9 cellular contexts compared by ENCODE assay signal in genomic region chr6:132937466-132937906, GRCh38.
A peak's percentile ranks its signal among the peaks of the same experiment; 100 is the strongest.
DNase-seq lines count a peak whose midpoint lies in the region; ATAC-seq and TF ChIP-seq lines count a peak whose summit lies in the region.
"Had no signal": no experiment of that assay in that cellular context is flagged by ENCODE, and none has a peak within 500 bp of the region (broad histone marks: within the 10 kb centered on the region; RNA-seq: fewer than 3 reads in every experiment).

No MANE protein-coding gene starts in this region.

- H3K4me3 Mint-ChIP-seq in activated naive CD4-positive, alpha-beta T cell treated with anti-CD3 and anti-CD28 coated beads, Interleukin-2, amount 10 ng/mL, durations not matched to agents 7 days and 5 days, result no peak overlapping the region
- no peak overlapping the region for H3K4me3 Mint-ChIP-seq in CD4-positive, alpha-beta memory T cell
- H3K4me3 Mint-ChIP-seq: activated naive CD8-positive, alpha-beta T cell had no signal

- no peaks in the 10 kb centered on the region for H3K36me3 Mint-ChIP-seq in activated naive CD4-positive, alpha-beta T cell treated with anti-CD3 and anti-CD28 coated beads, Interleukin-2, amount 10 ng/mL, durations not matched to agents 7 days and 5 days
- H3K36me3 Mint-ChIP-seq in CD4-positive, alpha-beta memory T cell, result no peaks in the 10 kb centered on the region
- H3K36me3 Mint-ChIP-seq: activated naive CD8-positive, alpha-beta T cell had no signal

- no peak for TF ChIP-seq EP300 in transverse colon (IDR thresholded peaks at IDR 0.05; ENCODE audit: low read depth)

- no peaks in the 10 kb centered on the region for H3K4me1 Mint-ChIP-seq in activated naive CD4-positive, alpha-beta T cell treated with anti-CD3 and anti-CD28 coated beads, Interleukin-2, amount 10 ng/mL, durations not matched to agents 7 days and 5 days
- peaks cover 0 to 3% (median under 1%) of the 10 kb centered on the region in 4 donors for H3K4me1 Mint-ChIP-seq in CD4-positive, alpha-beta memory T cell

- ATAC-seq in heart right ventricle (peak in 1 of 8 donors; percentile 33), GM21360 (IDR thresholded peaks at IDR 0.05; ENCODE audit: unreplicated experiment) (no peak)

- peaks cover 0 to 3% (median 0%) of the 10 kb centered on the region in 7 donors for H3K27me3 ChIP-seq in heart right ventricle
- H3K27me3 ChIP-seq in transverse colon, result no peaks in the 10 kb centered on the region
- no peaks in the 10 kb centered on the region for H3K27me3 ChIP-seq in CD4-positive, alpha-beta memory T cell (ENCODE audit: insufficient read depth, low read length)

- H3K9me3 ChIP-seq in heart right ventricle (no peaks in the 10 kb centered on the region), transverse colon (no peaks in the 10 kb centered on the region)
- H3K9me3 ChIP-seq in CD4-positive, alpha-beta memory T cell (ENCODE audit: control insufficient read depth in 1 of 2, low read length in 2 of 2), result no peaks in the 10 kb centered on the region

- POLR2A ChIA-PET in CD4-positive, alpha-beta memory T cell (lab: Charles Lee; ENCODE audit: partially characterized antibody), result no interaction called here

- no peak overlapping the region for H3K27ac Mint-ChIP-seq in activated naive CD4-positive, alpha-beta T cell treated with anti-CD3 and anti-CD28 coated beads, Interleukin-2, amount 10 ng/mL, durations not matched to agents 7 days and 5 days
- no peak overlapping the region for H3K27ac Mint-ChIP-seq in CD4-positive, alpha-beta memory T cell
- H3K27ac Mint-ChIP-seq: activated naive CD8-positive, alpha-beta T cell had no signal

- H3K27me3 Mint-ChIP-seq in activated naive CD4-positive, alpha-beta T cell treated with anti-CD3 and anti-CD28 coated beads, Interleukin-2, amount 10 ng/mL, durations not matched to agents 7 days and 5 days, result peaks cover 22% of the 10 kb centered on the region
- peaks cover 2 to 3% of the 10 kb centered on the region in 2 donors for H3K27me3 Mint-ChIP-seq in CD4-positive, alpha-beta memory T cell

- TF ChIP-seq CTCF in heart right ventricle (IDR thresholded peaks at IDR 0.05) (peak in 8 of 9 donors; percentile 16 to 61 (median 44)), transverse colon (IDR thresholded peaks at IDR 0.05) (peak in 3 of 5 experiments; percentile 14 to 19 (median 16))

- CTCF ChIA-PET in activated naive CD4-positive, alpha-beta T cell treated with anti-CD3 and anti-CD28 coated beads, Interleukin-2, amount 10 ng/mL, durations not matched to agents 7 days and 5 days (lab: Charles Lee), result interaction anchor here (0.7 to 1.0 kb wide), 2 partner anchors 24 to 25 kb away, joined by 4 to 6 read pairs; no protein-coding TSS in a partner anchor
- CTCF ChIA-PET in CD4-positive, alpha-beta memory T cell (lab: Charles Lee; ENCODE audit: partially characterized antibody), result no interaction called here

- H3K4me1 ChIP-seq in heart right ventricle, result no peaks in the 10 kb centered on the region
- H3K4me1 ChIP-seq in transverse colon, result no peaks in the 10 kb centered on the region
- H3K4me1 ChIP-seq in CD4-positive, alpha-beta memory T cell (ENCODE audit: insufficient read depth, low read length), result no peaks in the 10 kb centered on the region

- 41 to 45% methylated on average over 5 of the region's 5 CpGs for WGBS in heart right ventricle, 2 donors
- 31 to 44% methylated on average over 3 to 5 of the region's 5 CpGs for WGBS in transverse colon (ENCODE audit: low coverage in 1 of 2), 2 donors

- H3K4me3 ChIP-seq in heart right ventricle (no peak overlapping the region), transverse colon (no peak overlapping the region)
- no peak overlapping the region for H3K4me3 ChIP-seq in CD4-positive, alpha-beta memory T cell (ENCODE audit: low read length in 2 of 2)

- DNase-seq in activated naive CD4-positive, alpha-beta T cell treated with anti-CD3 and anti-CD28 coated beads, Interleukin-2, amount 10 ng/mL, durations not matched to agents 7 days and 5 days, result peak; percentile 53
- DNase-seq in activated naive CD4-positive, alpha-beta T cell treated with Interleukin-2 at 50 U/mL for 16 hours, result no peak
- DNase-seq in NCI-H1436 (lab: John Stamatoyannopoulos, UW), result peak; percentile 74
- peak; percentile 18 for DNase-seq in UCSD-AML1 (lab: John Stamatoyannopoulos, UW; ENCODE audit: unreplicated experiment)
- DNase-seq in heart right ventricle, result peak in 1 of 2 donors; percentile 12
- peak; percentile 14 for DNase-seq in transverse colon
- no peak for DNase-seq in CD4-positive, alpha-beta memory T cell

- intact Hi-C loops in heart right ventricle (cut with DNase I) (no loop called here), transverse colon (cut with DNase I; ENCODE audit: low total_unique reads) (no loop called here)
- intact Hi-C loops in CD4-positive, alpha-beta memory T cell (cut with micrococcal nuclease), result no loop called here

- in situ Hi-C loops in transverse colon (cut with MboI; ENCODE audit: low pct_ligation_motif_present in 1 of 4, low pct_unique_long_range_greater_than_20kb in 1 of 4, low sequenced_read_pairs in 3 of 4), result no loop called here

- no peak for TF ChIP-seq POLR2A in transverse colon (IDR thresholded peaks at IDR 0.05)

- H3K27ac ChIP-seq in heart right ventricle (no peak overlapping the region), transverse colon (no peak overlapping the region)
- no peak overlapping the region for H3K27ac ChIP-seq in CD4-positive, alpha-beta memory T cell (ENCODE audit: low read depth, low read length)

- H3K36me3 ChIP-seq in heart right ventricle (no peaks in the 10 kb centered on the region), transverse colon (no peaks in the 10 kb centered on the region)
- no peaks in the 10 kb centered on the region for H3K36me3 ChIP-seq in CD4-positive, alpha-beta memory T cell (ENCODE audit: insufficient read depth, low read length)

- no peaks in the 10 kb centered on the region for H3K9me3 Mint-ChIP-seq in activated naive CD4-positive, alpha-beta T cell treated with anti-CD3 and anti-CD28 coated beads, Interleukin-2, amount 10 ng/mL, durations not matched to agents 7 days and 5 days
- H3K9me3 Mint-ChIP-seq in CD4-positive, alpha-beta memory T cell, result peaks cover 0 to 6% (median 0%) of the 10 kb centered on the region in 8 donors

Comparison
In these comparisons a context has a peak if more than half of its experiments do, and no peak if none do; other contexts are left out.
1. DNase-seq: peak in activated naive CD4-positive, alpha-beta T cell treated with anti-CD3 and anti-CD28 coated beads, Interleukin-2, amount 10 ng/mL, durations not matched to agents 7 days and 5 days (single experiment), NCI-H1436 (single experiment), UCSD-AML1 (single experiment) and transverse colon (single experiment); none in activated naive CD4-positive, alpha-beta T cell treated with Interleukin-2 at 50 U/mL for 16 hours (single experiment) and CD4-positive, alpha-beta memory T cell (0 of 5).